8 cellular contexts compared by ENCODE assay signal in the genomic region with DNA sequence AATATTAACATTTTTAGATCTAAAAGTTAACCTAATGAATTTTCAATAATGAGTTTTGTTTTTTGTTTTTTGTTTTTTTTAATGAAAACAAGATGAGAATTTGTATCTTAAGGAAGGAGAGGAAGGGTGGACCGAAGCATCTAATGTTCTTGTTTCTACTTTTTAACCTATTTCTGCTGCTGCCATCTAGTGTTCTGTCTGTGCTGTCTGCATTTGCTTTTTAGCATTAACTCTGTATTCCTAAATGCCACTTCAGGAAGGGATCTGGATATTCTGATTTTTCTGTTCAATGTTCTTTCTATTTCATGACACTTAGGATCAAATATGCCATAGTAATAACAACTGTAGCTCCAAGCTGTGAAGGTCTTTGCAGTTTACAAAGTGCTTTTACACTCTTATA.
A peak's percentile ranks its signal among the peaks of the same experiment; 100 is the strongest.
DNase-seq lines count a peak whose midpoint lies in the region; ATAC-seq, FAIRE-seq and TF ChIP-seq lines count a peak whose summit lies in the region.

No MANE protein-coding gene starts in this region.

- TF ChIP-seq CTCF in Calu3 (IDR thresholded peaks at IDR 0.05; ENCODE audit: unreplicated experiment) (peak; percentile 38), HepG2 (CRISPR knock-in tag; IDR thresholded peaks at IDR 0.05) (peak; percentile 24; the same call in 1 of the 2 replicates)

- H3K9me3 ChIP-seq in HepG2 (ENCODE audit: low read length): no peaks in the 10 kb centered on the region

- no peaks in the 10 kb centered on the region for H4K20me1 ChIP-seq in HepG2 (ENCODE audit: insufficient read depth, low read length)

- TF ChIP-seq POLR2A in HepG2 (IDR thresholded peaks at IDR 0.05; ENCODE audit: insufficient read depth in 1 of 2, low read depth in 2 of 2, low read length in 2 of 2): no peak

- no peak overlapping the region for H2AFZ ChIP-seq in HepG2 (ENCODE audit: low read length)

- H3K9me3 Mint-ChIP-seq in Calu3 (ENCODE audit: low read depth, unreplicated experiment): peaks cover 5% of the 10 kb centered on the region

- no peaks in the 10 kb centered on the region for H3K27me3 Mint-ChIP-seq in Calu3 (ENCODE audit: unreplicated experiment)

- intact Hi-C loops in Calu3 (cut with micrococcal nuclease; ENCODE audit: unreplicated experiment): loop anchor here (2.0 kb wide), 1 partner anchor 365 kb away; no protein-coding TSS in a partner anchor
- intact Hi-C loops in HepG2 (cut with micrococcal nuclease; ENCODE audit: unreplicated experiment): no loop called here

- ATAC-seq in HepG2 (no peak), esophagus mucosa (no peak), HG02571 (IDR thresholded peaks at IDR 0.05; ENCODE audit: unreplicated experiment) (no peak)

- no peaks in the 10 kb centered on the region for H3K36me3 ChIP-seq in HepG2 (replicated peaks in 1 of 2; ENCODE audit: control insufficient read depth in 1 of 2, insufficient read depth in 2 of 2, low read length in 2 of 2)

- H3K9ac ChIP-seq in HepG2 (ENCODE audit: insufficient read depth, low read depth, low read length): no peak overlapping the region

- no peaks in the 10 kb centered on the region for H3K4me1 ChIP-seq in HepG2 (ENCODE audit: insufficient read depth, low read length)

- H3K4me2 ChIP-seq in HepG2 (ENCODE audit: low read depth, low read length): no peak overlapping the region

- FAIRE-seq in HepG2 (lab: Jason Lieb, UNC): no peak

- no peak for TF ChIP-seq RAD21 in HepG2 (CRISPR knock-in tag; IDR thresholded peaks at IDR 0.05)

- H3K36me3 Mint-ChIP-seq in Calu3 (ENCODE audit: insufficient read depth, unreplicated experiment): no peaks in the 10 kb centered on the region

- no TSS peak for BruUV-seq in Calu3 (replicated peaks; lab: Mats Ljungman, UMichigan)
- BruUV-seq in HepG2 (replicated peaks; lab: Mats Ljungman, UMichigan): no TSS peak

- CTCF ChIA-PET in Calu3 (lab: Charles Lee): no interaction called here
- CTCF ChIA-PET in HepG2 (lab: Yijun Ruan, JAX; ENCODE audit: low intra/inter-chr PET ratio, low total read pairs): no interaction called here

- no peaks in the 10 kb centered on the region for H3K4me1 Mint-ChIP-seq in Calu3 (ENCODE audit: low read depth, unreplicated experiment)

- POLR2A ChIA-PET in HepG2 (lab: Yijun Ruan, JAX): no interaction called here

- TF ChIP-seq EP300 in HepG2 (IDR thresholded peaks at IDR 0.05; ENCODE audit: low read depth in 2 of 2, low read length in 2 of 2) (no peak), HepG2 (CRISPR knock-in tag; IDR thresholded peaks at IDR 0.05; ENCODE audit: borderline replicate concordance) (no peak)

- WGBS in HepG2 (ENCODE audit: low lambda C conversion rate): 0% methylated on average over 1 of the region's 1 CpG

- H3K79me2 ChIP-seq in HepG2 (ENCODE audit: insufficient read depth, low read length): no peaks in the 10 kb centered on the region

- H3K27ac Mint-ChIP-seq in Calu3 (ENCODE audit: unreplicated experiment): no peak overlapping the region

- no peak overlapping the region for H3K4me3 ChIP-seq in HepG2 (replicated peaks in 1 of 3; ENCODE audit: insufficient read depth in 1 of 3, low read depth in 2 of 3, low read length in 3 of 3)

- no peaks in the 10 kb centered on the region for H3K27me3 ChIP-seq in HepG2 (ENCODE audit: control insufficient read depth in 1 of 2, insufficient read depth in 2 of 2, low read length in 2 of 2)

- H3K27ac ChIP-seq in HepG2 (ENCODE audit: extremely low read length, insufficient read depth, low read length): no peak overlapping the region

- in situ Hi-C loops in KBM-7 (cut with MboI; ENCODE audit: low pct_unique_long_range_greater_than_20kb, low sequenced_read_pairs): no loop called here
- in situ Hi-C loops in HepG2 (cut with HindIII; ENCODE audit: extremely low pct_ligation_motif_present, low pct_unique_long_range_greater_than_20kb): no loop called here

- no peak for DNase-seq in Calu3
- peak; percentile 32 for DNase-seq in KBM-7
- peak; percentile 5 for DNase-seq in astrocyte of the hippocampus (ENCODE audit: low read depth, low spot score)
- no peak for DNase-seq in HepG2 (ENCODE audit: low spot score)
- no peak for DNase-seq in GM19238 (ENCODE audit: insufficient read length, low spot score)
- no peak for DNase-seq in central memory CD4-positive, alpha-beta T cell

- no peak overlapping the region for H3K4me3 Mint-ChIP-seq in Calu3 (ENCODE audit: low read depth, unreplicated experiment)

TF ChIP-seq in HepG2, 621 proteins besides CTCF, POLR2A, EP300 and RAD21:
- no peak for TF ChIP-seq ZEB1 (IDR thresholded peaks at IDR 0.05; ENCODE audit: insufficient replicate concordance, low read depth)
- no peak for TF ChIP-seq ESRRA (CRISPR knock-in tag; IDR thresholded peaks at IDR 0.05; ENCODE audit: low read depth)
TF ChIP-seq in HepG2: peak in this region for 0.

Comparison
In these comparisons a context has a peak if more than half of its experiments do, and no peak if none do; other contexts are left out.
1. DNase-seq: peak in KBM-7 (single experiment) and astrocyte of the hippocampus (single experiment); none in Calu3 (single experiment), HepG2 (single experiment), GM19238 (single experiment) and central memory CD4-positive, alpha-beta T cell (single experiment).